In genomic region chr1:179818743-179819173, GRCh38 we compare ENCODE assay signal across 22 cellular contexts. TPM values are rescaled to one million over a fixed set of nuclear protein-coding genes. Genes with fewer than 3 reads are reported as not detected.
DNase-seq lines count a peak whose midpoint lies in the region; ATAC-seq and TF ChIP-seq lines count a peak whose summit lies in the region.
"Had no signal": no experiment of that assay in that cellular context is flagged by ENCODE, and none has a peak within 500 bp of the region (broad histone marks: within the 10 kb centered on the region; RNA-seq: fewer than 3 reads in every experiment).

No MANE protein-coding gene starts in this region.

- CTCF ChIA-PET in HEK293 (lab: Yijun Ruan, JAX): interaction anchor here (0.7 to 3.1 kb wide), 5 partner anchors 9 to 360 kb away, joined by 3 to 16 read pairs (median 6); no protein-coding TSS in a partner anchor
- CTCF ChIA-PET in PC-9 (lab: Charles Lee): no interaction called here
- CTCF ChIA-PET in SK-N-SH (lab: Yijun Ruan, JAX): interaction anchor here (1.3 to 20.9 kb wide), 7 partner anchors 9 to 349 kb away, joined by 3 to 862 read pairs (median 4); no protein-coding TSS in a partner anchor

- no peak overlapping the region for H2AFZ ChIP-seq in PC-9
- no peak overlapping the region for H2AFZ ChIP-seq in SK-N-SH (ENCODE audit: low read depth)

- no peaks in the 10 kb centered on the region for H3K9me3 Mint-ChIP-seq in nephron progenitor cell
- H3K9me3 Mint-ChIP-seq: activated CD4-positive, alpha-beta memory T cell treated with anti-CD3 and anti-CD28 coated beads for 36 hours; activated naive CD4-positive, alpha-beta T cell treated with anti-CD3 and anti-CD28 coated beads, Interleukin-2, amount 10 ng/mL, durations not matched to agents 7 days and 5 days; CD8-positive, alpha-beta T cell; HFFc6; memory B cell had no signal

- no peaks in the 10 kb centered on the region for H3K79me2 ChIP-seq in PC-9 (ENCODE audit: low read depth)
- no peaks in the 10 kb centered on the region for H3K79me2 ChIP-seq in SK-N-SH (ENCODE audit: insufficient read depth)

- POLR2A ChIA-PET in HEK293 (lab: Yijun Ruan, JAX): no interaction called here
- POLR2A ChIA-PET in PC-9 (lab: Charles Lee; ENCODE audit: unreplicated experiment): no interaction called here
- POLR2A ChIA-PET in SK-N-SH (lab: Yijun Ruan, JAX): interaction anchor here (1.0 to 1.5 kb wide), 2 partner anchors 10 to 110 kb away, joined by 3 read pairs; no protein-coding TSS in a partner anchor

- no peak overlapping the region for H3K4me3 Mint-ChIP-seq in nephron progenitor cell
- H3K4me3 Mint-ChIP-seq: activated CD4-positive, alpha-beta memory T cell treated with anti-CD3 and anti-CD28 coated beads for 36 hours; activated naive CD4-positive, alpha-beta T cell treated with anti-CD3 and anti-CD28 coated beads, Interleukin-2, amount 10 ng/mL, durations not matched to agents 7 days and 5 days; CD8-positive, alpha-beta T cell; memory B cell had no signal

- DNase-seq in adrenal gland (peak in 5 of 7 donors; percentile 59 to 76 (median 61)), right cardiac atrium (peak in 2 of 3 donors; percentile 49 to 66), sigmoid colon (peak; percentile 66), NOMO-1 treated with dmso at 0.1 percent for 144 hours (lab: John Stamatoyannopoulos, UW; ENCODE audit: unreplicated experiment) (no peak), PC-9 (no peak), SK-N-SH (no peak), nephron progenitor cell (no peak)
- DNase-seq: activated CD4-positive, alpha-beta memory T cell treated with anti-CD3 and anti-CD28 coated beads for 36 hours; activated naive CD4-positive, alpha-beta T cell treated with anti-CD3 and anti-CD28 coated beads, Interleukin-2, amount 10 ng/mL, durations not matched to agents 7 days and 5 days; CD8-positive, alpha-beta T cell; HFFc6; hippocampal formation; islet precursor cell; naive thymus-derived CD4-positive, alpha-beta T cell; NCI-H1092 treated with DMSO at 0.1 percent for 48 hours; NCI-H69; stimulated activated CD4-positive, alpha-beta T cell treated with anti-CD3 and anti-CD28 coated beads, Interleukin-15, amount 100 ng/mL, for 24 hours; T-helper 2 cell had no signal

- H3K4me3 ChIP-seq in HEK293 (ENCODE audit: low read depth, low read length) (no peak overlapping the region), adrenal gland (no peak overlapping the region), right cardiac atrium (ENCODE audit: low read length) (no peak overlapping the region), sigmoid colon (no peak overlapping the region), PC-9 (no peak overlapping the region), SK-N-SH (ENCODE audit: low read depth in 2 of 2, low read length in 1 of 2) (no peak overlapping the region)
- H3K4me3 ChIP-seq: ascending aorta had no signal

- intact Hi-C loops in adrenal gland (cut with DNase I): loop anchor here in 1 of 2 donors (10.0 kb wide), 1 partner anchor 554 kb away; no protein-coding TSS in a partner anchor
- intact Hi-C loops in right cardiac atrium (cut with DNase I): no loop called here
- intact Hi-C loops in sigmoid colon (cut with DNase I): no loop called here
- intact Hi-C loops in PC-9 (cut with micrococcal nuclease; ENCODE audit: unreplicated experiment): loop anchor here (10.0 kb wide), 2 partner anchors 454 to 1284 kb away; partner anchors contain the start of gene AXDND1

- BruUV-seq in PC-9 (replicated peaks; lab: Mats Ljungman, UMichigan): no TSS peak

- peaks cover 63% of the 10 kb centered on the region for H3K4me1 Mint-ChIP-seq in nephron progenitor cell

- H3K9me2 ChIP-seq in PC-9 (ENCODE audit: insufficient read depth): no peaks in the 10 kb centered on the region
- H3K9me2 ChIP-seq in SK-N-SH: no peaks in the 10 kb centered on the region

- H3K27ac ChIP-seq in HEK293 (ENCODE audit: extremely low read depth, low read depth, low read length) (no peak overlapping the region), adrenal gland (peak overlapping the region in 2 of 5 donors; percentile 61 to 72), right cardiac atrium (ENCODE audit: low read length) (no peak overlapping the region), sigmoid colon (no peak overlapping the region), PC-9 (no peak overlapping the region), SK-N-SH (ENCODE audit: low read depth in 2 of 2, low read length in 1 of 2) (no peak overlapping the region)
- H3K27ac ChIP-seq: ascending aorta, KMS-11 had no signal

- no peaks in the 10 kb centered on the region for H3K27me3 ChIP-seq in adrenal gland
- no peaks in the 10 kb centered on the region for H3K27me3 ChIP-seq in right cardiac atrium (ENCODE audit: control insufficient read depth, insufficient read depth)
- H3K27me3 ChIP-seq in sigmoid colon: peaks cover 0 to 3% (median 0%) of the 10 kb centered on the region in 3 donors
- H3K27me3 ChIP-seq in PC-9 (ENCODE audit: insufficient read depth, low read depth): peaks cover 15% of the 10 kb centered on the region; the same call in 1 of the 2 replicates
- H3K27me3 ChIP-seq in SK-N-SH (ENCODE audit: insufficient read depth): no peaks in the 10 kb centered on the region
- H3K27me3 ChIP-seq: ascending aorta had no signal

- H4K20me1 ChIP-seq in PC-9 (ENCODE audit: insufficient read depth) (no peaks in the 10 kb centered on the region), SK-N-SH (ENCODE audit: insufficient read depth) (no peaks in the 10 kb centered on the region)

- no peaks in the 10 kb centered on the region for H3K9me3 ChIP-seq in HEK293 (ENCODE audit: control insufficient read depth, insufficient read depth, low read depth, low read length)
- no peaks in the 10 kb centered on the region for H3K9me3 ChIP-seq in adrenal gland (replicated peaks in 1 of 3)
- no peaks in the 10 kb centered on the region for H3K9me3 ChIP-seq in right cardiac atrium (ENCODE audit: control insufficient read depth, low read length)
- H3K9me3 ChIP-seq in sigmoid colon: no peaks in the 10 kb centered on the region
- H3K9me3 ChIP-seq in PC-9 (ENCODE audit: insufficient read depth, low read depth): no peaks in the 10 kb centered on the region
- no peaks in the 10 kb centered on the region for H3K9me3 ChIP-seq in SK-N-SH
- H3K9me3 ChIP-seq: ascending aorta had no signal

- H3K36me3 Mint-ChIP-seq in nephron progenitor cell (ENCODE audit: low read depth): no peaks in the 10 kb centered on the region
- H3K36me3 Mint-ChIP-seq: activated CD4-positive, alpha-beta memory T cell treated with anti-CD3 and anti-CD28 coated beads for 36 hours; activated naive CD4-positive, alpha-beta T cell treated with anti-CD3 and anti-CD28 coated beads, Interleukin-2, amount 10 ng/mL, durations not matched to agents 7 days and 5 days; memory B cell; naive thymus-derived CD4-positive, alpha-beta T cell had no signal

- no peak for TF ChIP-seq EP300 in sigmoid colon (IDR thresholded peaks at IDR 0.05)
- no peak for TF ChIP-seq EP300 in SK-N-SH (IDR thresholded peaks at IDR 0.05; ENCODE audit: borderline replicate concordance in 1 of 2, low read depth in 1 of 2, low read length in 1 of 2)

- no peak for ATAC-seq in right cardiac atrium
- ATAC-seq: CD8-positive, alpha-beta T cell; naive thymus-derived CD4-positive, alpha-beta T cell had no signal

- H3F3A ChIP-seq in PC-9 (ENCODE audit: insufficient read depth, low read depth) (no peaks in the 10 kb centered on the region), SK-N-SH (replicated peaks; ENCODE audit: insufficient read depth) (no peaks in the 10 kb centered on the region)

- WGBS in adrenal gland, 4 donors: 38 to 46% (median 44%) methylated on average over 9 to 14 of the region's 14 CpGs
- WGBS in right cardiac atrium: 47% methylated on average over 14 of the region's 14 CpGs
- WGBS in sigmoid colon, 2 donors: 80 to 85% methylated on average over 14 of the region's 14 CpGs
- WGBS in SK-N-SH (ENCODE audit: low lambda C conversion rate): 72% methylated on average over 14 of the region's 14 CpGs

- peaks cover 28% of the 10 kb centered on the region for H3K27me3 Mint-ChIP-seq in nephron progenitor cell (ENCODE audit: low read depth, poor library complexity)
- H3K27me3 Mint-ChIP-seq: activated CD4-positive, alpha-beta memory T cell treated with anti-CD3 and anti-CD28 coated beads for 36 hours had no signal

- no peak overlapping the region for H3K27ac Mint-ChIP-seq in nephron progenitor cell
- H3K27ac Mint-ChIP-seq: activated CD4-positive, alpha-beta memory T cell treated with anti-CD3 and anti-CD28 coated beads for 36 hours; activated naive CD4-positive, alpha-beta T cell treated with anti-CD3 and anti-CD28 coated beads, Interleukin-2, amount 10 ng/mL, durations not matched to agents 7 days and 5 days; CD8-positive, alpha-beta T cell; memory B cell had no signal

- TF ChIP-seq CTCF in HEK293 (tag by site-specific recombination; IDR thresholded peaks at IDR 0.05): no peak
- no peak for TF ChIP-seq CTCF in adrenal gland (IDR thresholded peaks at IDR 0.05)
- no peak for TF ChIP-seq CTCF in sigmoid colon (IDR thresholded peaks at IDR 0.05)
- TF ChIP-seq CTCF in PC-9 (conservative IDR thresholded peaks at IDR 0.05): no peak
- TF ChIP-seq CTCF in SK-N-SH (IDR thresholded peaks at IDR 0.05): no peak
- TF ChIP-seq CTCF in nephron progenitor cell (IDR thresholded peaks at IDR 0.05): no peak

- H3K4me2 ChIP-seq in PC-9: no peak overlapping the region
- no peak overlapping the region for H3K4me2 ChIP-seq in SK-N-SH
- H3K4me2 ChIP-seq: KMS-11 had no signal

- no peaks in the 10 kb centered on the region; the same call in 1 of the 2 replicates for H3K4me1 ChIP-seq in HEK293 (ENCODE audit: control insufficient read depth, insufficient read depth, low read length)
- H3K4me1 ChIP-seq in adrenal gland (replicated peaks in 1 of 2): peaks cover 11 to 32% of the 10 kb centered on the region in 2 donors
- H3K4me1 ChIP-seq in right cardiac atrium (ENCODE audit: control insufficient read depth, insufficient read depth, low read length): peaks cover 5% of the 10 kb centered on the region
- peaks cover 0 to 16% (median 14%) of the 10 kb centered on the region in 4 donors for H3K4me1 ChIP-seq in sigmoid colon
- H3K4me1 ChIP-seq in PC-9 (replicated peaks; ENCODE audit: insufficient read depth): no peaks in the 10 kb centered on the region
- peaks cover 0 to 30% of the 10 kb centered on the region in 2 experiments; a peak in 1 of 4 replicates for H3K4me1 ChIP-seq in SK-N-SH (ENCODE audit: control insufficient read depth in 1 of 2, insufficient read depth in 2 of 2, low read depth in 1 of 2, low read length in 1 of 2)

- TF ChIP-seq POLR2A in adrenal gland (IDR thresholded peaks at IDR 0.05) (no peak), sigmoid colon (IDR thresholded peaks at IDR 0.05) (no peak)

- H3K36me3 ChIP-seq in HEK293 (ENCODE audit: control insufficient read depth in 2 of 2, insufficient read depth in 1 of 2, low read length in 2 of 2): no peaks in the 10 kb centered on the region
- H3K36me3 ChIP-seq in adrenal gland (replicated peaks in 1 of 2): no peaks in the 10 kb centered on the region
- no peaks in the 10 kb centered on the region for H3K36me3 ChIP-seq in sigmoid colon
- H3K36me3 ChIP-seq in PC-9 (ENCODE audit: low read depth): no peaks in the 10 kb centered on the region
- no peaks in the 10 kb centered on the region for H3K36me3 ChIP-seq in SK-N-SH (replicated peaks in 1 of 2; ENCODE audit: control insufficient read depth in 1 of 2, insufficient read depth in 2 of 2, low read length in 1 of 2)
- H3K36me3 ChIP-seq: ascending aorta had no signal

- no peak overlapping the region for H3K9ac ChIP-seq in SK-N-SH
- H3K9ac ChIP-seq: KMS-11 had no signal

- no peak for TF ChIP-seq RAD21 in SK-N-SH (IDR thresholded peaks at IDR 0.05; ENCODE audit: low read length)

RNA-seq across cellular contexts. Expression of gene TOR1AIP2, which starts 58.8 kb away (rescaled TPM):
- total RNA-seq in adrenal gland: 100 to 1,000 TPM in 7 of 8 donors, 10 to 100 TPM in 1; 95.1 to 171 (median 137) TPM
- 10 to 100 TPM; 18.9 to 54.9 (median 25.8) TPM for polyA plus RNA-seq in adrenal gland
- 10 to 100 TPM; 40.1 to 52.2 (median 48.2) TPM for total RNA-seq in right cardiac atrium
- polyA plus RNA-seq in right cardiac atrium: 11.0 TPM
- total RNA-seq in sigmoid colon: 10 to 100 TPM; 43.2 to 47.9 (median 45.1) TPM
- polyA plus RNA-seq in sigmoid colon: 10 to 100 TPM in 1 of 3 donors, 1 to 10 TPM in 2; 4.2 to 15.0 (median 8.8) TPM
- 106 and 142 TPM in 2 replicates for total RNA-seq in PC-9 (2021)
- polyA plus RNA-seq in SK-N-SH (2012; rRNA removed): 12.7 and 20.6 TPM in 2 replicates
- polyA plus RNA-seq in SK-N-SH (2012; cell fraction: cytosol; rRNA removed): 19.3 and 24.1 TPM in 2 replicates
- 9.7 and 18.0 TPM in 2 replicates for polyA plus RNA-seq in SK-N-SH (2012; cell fraction: nucleus; rRNA removed)

Comparison
In these comparisons a context has a peak if more than half of its experiments do, and no peak if none do; other contexts are left out.
1. DNase-seq: peak in adrenal gland (5 of 7), right cardiac atrium (2 of 3) and sigmoid colon (single experiment); none in NOMO-1 treated with dmso at 0.1 percent for 144 hours (single experiment), PC-9 (0 of 2), SK-N-SH (single experiment) and nephron progenitor cell (single experiment).